ENCODE assay signal across 12 cellular contexts in genomic region chr20:10555865-10556308, GRCh38.
DNase-seq lines count a peak whose midpoint lies in the region; TF ChIP-seq lines count a peak whose summit lies in the region.
"Had no signal": no experiment of that assay in that cellular context is flagged by ENCODE, and none has a peak within 500 bp of the region (broad histone marks: within the 10 kb centered on the region; RNA-seq: fewer than 3 reads in every experiment).

No MANE protein-coding gene starts in this region.

- H3K4me3 ChIP-seq in breast epithelium (no peak overlapping the region), Peyer's patch (no peak overlapping the region), OCI-LY7 (ENCODE audit: low read depth, low read length, poor library complexity, severe bottlenecking) (no peak overlapping the region)
- H3K4me3 ChIP-seq: cardiac muscle cell had no signal

- no peak overlapping the region for H3K4me3 Mint-ChIP-seq in MCF 10A (ENCODE audit: unreplicated experiment)
- no peak overlapping the region for H3K4me3 Mint-ChIP-seq in chondrocyte (ENCODE audit: unreplicated experiment)
- H3K4me3 Mint-ChIP-seq: memory B cell had no signal

- intact Hi-C loops in MCF 10A (cut with micrococcal nuclease) (loop anchor here (5.0 to 10.0 kb wide), 2 partner anchors 36 to 799 kb away; no protein-coding TSS in a partner anchor), breast epithelium (cut with DNase I; ENCODE audit: low total_unique reads) (no loop called here), OCI-LY7 (cut with micrococcal nuclease; ENCODE audit: unreplicated experiment) (loop anchor here (10.0 kb wide), 1 partner anchor 649 kb away; no protein-coding TSS in a partner anchor)

- CTCF ChIA-PET in MCF 10A (lab: Yijun Ruan, JAX) = interaction anchor here (0.5 to 5.6 kb wide), 12 partner anchors 40 to 988 kb away, joined by 3 to 35 read pairs (median 3); no protein-coding TSS in a partner anchor
- CTCF ChIA-PET in OCI-LY7 (lab: Charles Lee; ENCODE audit: unreplicated experiment) = no interaction called here

- no peak for TF ChIP-seq POLR2A in breast epithelium (IDR thresholded peaks at IDR 0.05)
- no peak for TF ChIP-seq POLR2A in Peyer's patch (IDR thresholded peaks at IDR 0.05)

- H3K36me3 ChIP-seq in breast epithelium (no peaks in the 10 kb centered on the region), Peyer's patch (no peaks in the 10 kb centered on the region), OCI-LY7 (ENCODE audit: insufficient read depth, low read length) (no peaks in the 10 kb centered on the region)
- H3K36me3 ChIP-seq: cardiac muscle cell had no signal

- BruUV-seq in MCF 10A (replicated peaks; lab: Mats Ljungman, UMichigan) (no TSS peak), OCI-LY7 (replicated peaks; lab: Mats Ljungman, UMichigan) (no TSS peak)

- H3K4me1 ChIP-seq in breast epithelium (no peaks in the 10 kb centered on the region), Peyer's patch (no peaks in the 10 kb centered on the region), OCI-LY7 (ENCODE audit: insufficient read depth, low read length, poor library complexity, severe bottlenecking) (no peaks in the 10 kb centered on the region)

- H3K27ac Mint-ChIP-seq in MCF 10A (ENCODE audit: low read depth, unreplicated experiment) (peak overlapping the region; percentile 2), chondrocyte (ENCODE audit: unreplicated experiment) (peak overlapping the region; percentile 87)
- H3K27ac Mint-ChIP-seq: memory B cell had no signal

- peaks cover 26% of the 10 kb centered on the region for H3K4me1 Mint-ChIP-seq in MCF 10A (ENCODE audit: insufficient read depth, unreplicated experiment)
- H3K4me1 Mint-ChIP-seq in chondrocyte (ENCODE audit: low read depth) = peaks cover 95% of the 10 kb centered on the region

- H3K79me2 ChIP-seq in OCI-LY7 (ENCODE audit: insufficient read depth, low read depth, low read length) = no peaks in the 10 kb centered on the region

- H3K9me2 ChIP-seq in OCI-LY7 (ENCODE audit: insufficient read depth, low read length) = no peaks in the 10 kb centered on the region

- H3K9me3 Mint-ChIP-seq in MCF 10A (ENCODE audit: unreplicated experiment) (no peaks in the 10 kb centered on the region), chondrocyte (ENCODE audit: low read depth) (no peaks in the 10 kb centered on the region)
- H3K9me3 Mint-ChIP-seq: memory B cell had no signal

- H3K4me2 ChIP-seq in OCI-LY7 (ENCODE audit: low read length) = no peak overlapping the region

- peaks cover under 1% of the 10 kb centered on the region for H3K36me3 Mint-ChIP-seq in MCF 10A (ENCODE audit: insufficient read depth, unreplicated experiment)
- H3K36me3 Mint-ChIP-seq in chondrocyte (ENCODE audit: low read depth) = no peaks in the 10 kb centered on the region

- no peaks in the 10 kb centered on the region for H3K27me3 Mint-ChIP-seq in MCF 10A (ENCODE audit: insufficient read depth, unreplicated experiment)
- H3K27me3 Mint-ChIP-seq in chondrocyte (ENCODE audit: low read depth) = no peaks in the 10 kb centered on the region
- H3K27me3 Mint-ChIP-seq: memory B cell had no signal

- H3K27me3 ChIP-seq in breast epithelium = no peaks in the 10 kb centered on the region
- no peaks in the 10 kb centered on the region for H3K27me3 ChIP-seq in Peyer's patch
- H3K27me3 ChIP-seq: cardiac muscle cell had no signal

- no peak overlapping the region for H3K27ac ChIP-seq in breast epithelium
- no peak overlapping the region for H3K27ac ChIP-seq in Peyer's patch
- no peak overlapping the region for H3K27ac ChIP-seq in OCI-LY7 (ENCODE audit: low read depth, low read length, poor library complexity, severe bottlenecking)
- H3K27ac ChIP-seq: cardiac muscle cell had no signal

- no peaks in the 10 kb centered on the region for H3K9me3 ChIP-seq in breast epithelium
- no peaks in the 10 kb centered on the region for H3K9me3 ChIP-seq in Peyer's patch
- H3K9me3 ChIP-seq in OCI-LY7 (ENCODE audit: low read length) = no peaks in the 10 kb centered on the region

- peaks cover 6% of the 10 kb centered on the region for H4K20me1 ChIP-seq in OCI-LY7 (ENCODE audit: insufficient read depth, low read length)

- DNase-seq in MCF 10A (ENCODE audit: unreplicated experiment) (peak; percentile 47), breast epithelium (ENCODE audit: low spot score in 2 of 2) (no peak), chondrocyte (ENCODE audit: low spot score) (no peak), kidney tubule cell (ENCODE audit: low spot score) (peak; percentile 73), Peyer's patch (no peak), OCI-LY7 (ENCODE audit: low spot score) (no peak), NCI-H526 (lab: John Stamatoyannopoulos, UW) (no peak)
- no peak for DNase-seq in stimulated activated CD4-positive, alpha-beta T cell treated with anti-CD3 and anti-CD28 coated beads, Interleukin-15, amount 100 ng/mL, for 24 hours
- DNase-seq: DMS79, NCI-H1436 treated with DMSO at 0.1 percent for 48 hours had no signal

- TF ChIP-seq CTCF in MCF 10A (IDR thresholded peaks at IDR 0.05; ENCODE audit: unreplicated experiment) = no peak
- no peak for TF ChIP-seq CTCF in breast epithelium (IDR thresholded peaks at IDR 0.05)
- no peak for TF ChIP-seq CTCF in chondrocyte (IDR thresholded peaks at IDR 0.05)
- TF ChIP-seq CTCF in Peyer's patch (IDR thresholded peaks at IDR 0.05) = no peak
- TF ChIP-seq CTCF in OCI-LY7 (conservative IDR thresholded peaks at IDR 0.05; ENCODE audit: low read length) = no peak

- POLR2A ChIA-PET in MCF 10A (lab: Yijun Ruan, JAX) (interaction anchor here (0.5 to 5.6 kb wide), 15 partner anchors 10 to 763 kb away, joined by 3 to 60 read pairs (median 6); partner anchors contain the start of gene JAG1), OCI-LY7 (lab: Charles Lee) (no interaction called here)

- no peak overlapping the region for H2AFZ ChIP-seq in OCI-LY7 (ENCODE audit: low read length)

Comparison
In these comparisons a context has a peak if more than half of its experiments do, and no peak if none do; other contexts are left out.
1. DNase-seq: peak in MCF 10A (single experiment) and kidney tubule cell (single experiment); none in breast epithelium (0 of 2), chondrocyte (single experiment), Peyer's patch (0 of 3), OCI-LY7 (single experiment), stimulated activated CD4-positive, alpha-beta T cell treated with anti-CD3 and anti-CD28 coated beads, Interleukin-15, amount 100 ng/mL, for 24 hours (single experiment) and NCI-H526 (0 of 2).